Comparison of ENCODE assay signal across 1 cellular context in the genomic region with DNA sequence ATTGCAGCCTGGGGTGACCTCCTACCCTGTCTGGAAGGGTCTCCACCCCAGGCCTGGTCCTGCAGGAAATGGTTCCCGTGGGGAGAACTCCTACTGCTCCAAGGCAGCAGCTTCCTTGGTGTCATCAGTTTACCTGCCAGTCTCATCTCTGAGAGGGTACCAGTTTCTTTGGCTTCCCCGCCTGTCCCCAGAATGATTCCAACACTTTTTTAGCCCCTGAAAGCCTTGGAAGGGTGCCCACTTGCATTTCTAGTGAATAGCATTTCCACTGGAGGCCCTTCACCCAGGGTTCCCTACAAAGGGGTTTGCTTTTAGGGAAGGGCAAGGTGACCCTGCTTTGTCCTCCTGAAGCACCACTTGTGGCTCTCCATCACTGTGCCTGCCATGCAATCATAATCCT.
TF ChIP-seq lines count a peak whose summit lies in the region.

No MANE protein-coding gene starts in this region.

TF ChIP-seq in SK-N-SH treated with all-trans-retinoic acid at 6 μM for 48 hours, 23 proteins besides CTCF, POLR2A, EP300 and RAD21 (continued from another document):
- TF ChIP-seq, protein P1, sequence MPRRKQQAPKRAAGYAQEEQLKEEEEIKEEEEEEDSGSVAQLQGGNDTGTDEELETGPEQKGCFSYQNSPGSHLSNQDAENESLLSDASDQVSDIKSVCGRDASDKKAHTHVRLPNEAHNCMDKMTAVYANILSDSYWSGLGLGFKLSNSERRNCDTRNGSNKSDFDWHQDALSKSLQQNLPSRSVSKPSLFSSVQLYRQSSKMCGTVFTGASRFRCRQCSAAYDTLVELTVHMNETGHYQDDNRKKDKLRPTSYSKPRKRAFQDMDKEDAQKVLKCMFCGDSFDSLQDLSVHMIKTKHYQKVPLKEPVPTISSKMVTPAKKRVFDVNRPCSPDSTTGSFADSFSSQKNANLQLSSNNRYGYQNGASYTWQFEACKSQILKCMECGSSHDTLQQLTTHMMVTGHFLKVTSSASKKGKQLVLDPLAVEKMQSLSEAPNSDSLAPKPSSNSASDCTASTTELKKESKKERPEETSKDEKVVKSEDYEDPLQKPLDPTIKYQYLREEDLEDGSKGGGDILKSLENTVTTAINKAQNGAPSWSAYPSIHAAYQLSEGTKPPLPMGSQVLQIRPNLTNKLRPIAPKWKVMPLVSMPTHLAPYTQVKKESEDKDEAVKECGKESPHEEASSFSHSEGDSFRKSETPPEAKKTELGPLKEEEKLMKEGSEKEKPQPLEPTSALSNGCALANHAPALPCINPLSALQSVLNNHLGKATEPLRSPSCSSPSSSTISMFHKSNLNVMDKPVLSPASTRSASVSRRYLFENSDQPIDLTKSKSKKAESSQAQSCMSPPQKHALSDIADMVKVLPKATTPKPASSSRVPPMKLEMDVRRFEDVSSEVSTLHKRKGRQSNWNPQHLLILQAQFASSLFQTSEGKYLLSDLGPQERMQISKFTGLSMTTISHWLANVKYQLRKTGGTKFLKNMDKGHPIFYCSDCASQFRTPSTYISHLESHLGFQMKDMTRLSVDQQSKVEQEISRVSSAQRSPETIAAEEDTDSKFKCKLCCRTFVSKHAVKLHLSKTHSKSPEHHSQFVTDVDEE (CRISPR knock-in tag; IDR thresholded peaks at IDR 0.05) = no peak
- TF ChIP-seq, protein P2, sequence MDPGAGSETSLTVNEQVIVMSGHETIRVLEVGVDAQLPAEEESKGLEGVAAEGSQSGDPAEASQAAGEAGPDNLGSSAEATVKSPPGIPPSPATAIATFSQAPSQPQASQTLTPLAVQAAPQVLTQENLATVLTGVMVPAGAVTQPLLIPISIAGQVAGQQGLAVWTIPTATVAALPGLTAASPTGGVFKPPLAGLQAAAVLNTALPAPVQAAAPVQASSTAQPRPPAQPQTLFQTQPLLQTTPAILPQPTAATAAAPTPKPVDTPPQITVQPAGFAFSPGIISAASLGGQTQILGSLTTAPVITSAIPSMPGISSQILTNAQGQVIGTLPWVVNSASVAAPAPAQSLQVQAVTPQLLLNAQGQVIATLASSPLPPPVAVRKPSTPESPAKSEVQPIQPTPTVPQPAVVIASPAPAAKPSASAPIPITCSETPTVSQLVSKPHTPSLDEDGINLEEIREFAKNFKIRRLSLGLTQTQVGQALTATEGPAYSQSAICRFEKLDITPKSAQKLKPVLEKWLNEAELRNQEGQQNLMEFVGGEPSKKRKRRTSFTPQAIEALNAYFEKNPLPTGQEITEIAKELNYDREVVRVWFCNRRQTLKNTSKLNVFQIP (CRISPR knock-in tag; IDR thresholded peaks at IDR 0.05; ENCODE audit: borderline replicate concordance, low read depth) = no peak
- TF ChIP-seq ZC3H10 (CRISPR knock-in tag; IDR thresholded peaks at IDR 0.05) = no peak
